In the genomic region with DNA sequence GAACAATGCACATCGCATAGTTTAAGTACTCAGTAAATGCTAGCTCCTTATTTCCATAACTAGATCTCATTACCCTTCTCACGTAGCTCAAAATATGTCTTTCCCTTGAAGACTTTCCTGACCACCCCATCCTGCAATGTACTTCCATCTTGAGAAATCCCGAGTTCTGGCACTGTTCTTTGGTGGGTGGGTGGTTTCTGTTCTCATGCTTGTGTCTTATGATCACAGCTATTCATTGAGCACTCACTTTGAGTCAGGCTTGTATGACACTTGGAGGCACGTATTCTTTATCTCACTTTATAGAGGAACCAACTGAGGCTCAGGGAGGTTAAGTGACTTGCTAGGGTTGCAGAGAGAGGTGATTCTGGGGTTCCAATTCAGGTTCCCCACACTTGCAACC, we compare ENCODE assay signal across 22 cellular contexts. TPM values are rescaled to one million over a fixed set of nuclear protein-coding genes. Genes with fewer than 3 reads are reported as not detected.
DNase-seq lines count a peak whose midpoint lies in the region; ATAC-seq and TF ChIP-seq lines count a peak whose summit lies in the region.
"Had no signal": no experiment of that assay in that cellular context is flagged by ENCODE, and none has a peak within 500 bp of the region (broad histone marks: within the 10 kb centered on the region; RNA-seq: fewer than 3 reads in every experiment).

No MANE protein-coding gene starts in this region.

- in situ Hi-C loops in SK-MEL-5 (cut with HindIII; ENCODE audit: low pct_unique_long_range_greater_than_20kb, low sequenced_read_pairs), result no loop called here

- H3K27me3 ChIP-seq in breast epithelium, result no peaks in the 10 kb centered on the region
- no peaks in the 10 kb centered on the region for H3K27me3 ChIP-seq in upper lobe of right lung
- H3K27me3 ChIP-seq: SJCRH30 had no signal

- ATAC-seq in upper lobe of right lung, result peak; percentile 35
- no peak for ATAC-seq in GM21515 (IDR thresholded peaks at IDR 0.05; ENCODE audit: unreplicated experiment)
- no peak for ATAC-seq in HG02973 (IDR thresholded peaks at IDR 0.05; ENCODE audit: unreplicated experiment)

- TF ChIP-seq POLR2A in breast epithelium (IDR thresholded peaks at IDR 0.05), result no peak

- DNase-seq in breast epithelium (ENCODE audit: low spot score in 2 of 2), result no peak
- no peak for DNase-seq in MCF 10A (ENCODE audit: unreplicated experiment)
- DNase-seq in SK-MEL-5 (ENCODE audit: low read depth, low spot score), result peak; percentile 94
- DNase-seq in foreskin melanocyte, result peak; percentile 34
- DNase-seq in upper lobe of right lung, result no peak
- no peak for DNase-seq in NCI-H1436 treated with DMSO at 0.1 percent for 48 hours (lab: John Stamatoyannopoulos, UW)
- DNase-seq: DMS53; GF-D8; GOT3; HCEC 1CT; Karpas-422; NCI-H187; NCI-H226; NCI-H510A treated with DMSO at 0.1 percent for 48 hours; NCI-H774; NK-92 treated with Interleukin-12 subunit alpha and Interleukin-12 subunit beta, amount 100 ng/mL, for 24 hours had no signal

- H3K4me1 ChIP-seq in breast epithelium (no peaks in the 10 kb centered on the region), upper lobe of right lung (no peaks in the 10 kb centered on the region)

- H3K4me3 Mint-ChIP-seq in MCF 10A (ENCODE audit: unreplicated experiment), result no peak overlapping the region

- CTCF ChIA-PET in MCF 10A (lab: Yijun Ruan, JAX), result interaction anchor here (0.5 kb wide), 1 partner anchor 736 kb away, joined by 3 read pairs; no protein-coding TSS in a partner anchor

- no peak overlapping the region for H3K27ac Mint-ChIP-seq in MCF 10A (ENCODE audit: low read depth, unreplicated experiment)

- H3K9me3 ChIP-seq in breast epithelium (no peaks in the 10 kb centered on the region), upper lobe of right lung (no peaks in the 10 kb centered on the region)
- H3K9me3 ChIP-seq: SJCRH30 had no signal

- intact Hi-C loops in breast epithelium (cut with DNase I; ENCODE audit: low total_unique reads) (no loop called here), MCF 10A (cut with micrococcal nuclease) (no loop called here), upper lobe of right lung (cut with DNase I) (no loop called here)

- peaks cover 23% of the 10 kb centered on the region for H3K4me1 Mint-ChIP-seq in MCF 10A (ENCODE audit: insufficient read depth, unreplicated experiment)

- H3K27ac ChIP-seq in breast epithelium, result peak overlapping the region; percentile 57 to 84
- no peak overlapping the region for H3K27ac ChIP-seq in upper lobe of right lung
- H3K27ac ChIP-seq: C4-2B, SJCRH30 had no signal

- no TSS peak for BruUV-seq in MCF 10A (replicated peaks; lab: Mats Ljungman, UMichigan)

- no peaks in the 10 kb centered on the region for H3K9me3 Mint-ChIP-seq in MCF 10A (ENCODE audit: unreplicated experiment)

- POLR2A ChIA-PET in MCF 10A (lab: Yijun Ruan, JAX), result interaction anchor here (0.5 to 6.7 kb wide), 9 partner anchors 10 to 235 kb away, joined by 3 to 70 read pairs (median 3); a partner anchor contains a TSS

- no peaks in the 10 kb centered on the region for H3K36me3 Mint-ChIP-seq in MCF 10A (ENCODE audit: insufficient read depth, unreplicated experiment)

- no peaks in the 10 kb centered on the region for H3K36me3 ChIP-seq in breast epithelium
- H3K36me3 ChIP-seq in upper lobe of right lung, result no peaks in the 10 kb centered on the region
- H3K36me3 ChIP-seq: SJCRH30 had no signal

- no peaks in the 10 kb centered on the region for H3K27me3 Mint-ChIP-seq in MCF 10A (ENCODE audit: insufficient read depth, unreplicated experiment)

- H3K4me3 ChIP-seq in breast epithelium, result no peak overlapping the region
- no peak overlapping the region for H3K4me3 ChIP-seq in upper lobe of right lung
- H3K4me3 ChIP-seq: SJCRH30 had no signal

- TF ChIP-seq CTCF in breast epithelium (IDR thresholded peaks at IDR 0.05) (no peak), MCF 10A (IDR thresholded peaks at IDR 0.05; ENCODE audit: unreplicated experiment) (no peak), upper lobe of right lung (IDR thresholded peaks at IDR 0.05) (no peak)

RNA-seq across cellular contexts. Expression of a gene that starts 9.0 kb away (rescaled TPM):
- 100 to 1,000 TPM in 1 of 3 donors, 10 to 100 TPM in 2; 67.2 to 146 (median 76.8) TPM for total RNA-seq in breast epithelium
- 77.8 and 97.7 TPM in 2 replicates for total RNA-seq in MCF 10A (2022)
- 68.7 and 73.7 TPM in 2 replicates for total RNA-seq in SK-MEL-5 (2014; rRNA removed; shearing (Covaris generic))
- polyA plus RNA-seq in SK-MEL-5 (2015; cell fraction: cytosol; rRNA removed), result 30.8 and 39.9 TPM in 2 replicates
- 134 and 150 TPM in 2 replicates for polyA plus RNA-seq in SK-MEL-5 (2015; cell fraction: nucleus; rRNA removed)
- 61.1 TPM for total RNA-seq in upper lobe of right lung

RNA-seq across cellular contexts. Expression of a gene that starts 31.9 kb away (rescaled TPM):
- total RNA-seq in breast epithelium (not detected), MCF 10A (2022) (not detected in 2 replicates), upper lobe of right lung (0.55 TPM)
- total RNA-seq in SK-MEL-5 (2014; rRNA removed; shearing (Covaris generic)), result 0.03 TPM in 1 of 2 replicates, not detected in the other
- polyA plus RNA-seq in SK-MEL-5 (2015; cell fraction: cytosol; rRNA removed), result 0.01 TPM in 1 of 2 replicates, not detected in the other
- 0.02 and 0.04 TPM in 2 replicates for polyA plus RNA-seq in SK-MEL-5 (2015; cell fraction: nucleus; rRNA removed)
- total RNA-seq: A172, M059J had no signal

Comparison
In these comparisons a context has a peak if more than half of its experiments do, and no peak if none do; other contexts are left out.
1. DNase-seq: peak in SK-MEL-5 (single experiment) and foreskin melanocyte (single experiment); none in breast epithelium (0 of 2), MCF 10A (single experiment), upper lobe of right lung (single experiment) and NCI-H1436 treated with DMSO at 0.1 percent for 48 hours (single experiment).